21 cellular contexts compared by ENCODE assay signal in genomic region chr11:70206226-70206785, GRCh38. TPM values are rescaled to one million over a fixed set of nuclear protein-coding genes. Genes with fewer than 3 reads are reported as not detected.
A peak's percentile ranks its signal among the peaks of the same experiment; 100 is the strongest.
DNase-seq lines count a peak whose midpoint lies in the region; ATAC-seq and TF ChIP-seq lines count a peak whose summit lies in the region.
"Had no signal": no experiment of that assay in that cellular context is flagged by ENCODE, and none has a peak within 500 bp of the region (broad histone marks: within the 10 kb centered on the region; RNA-seq: fewer than 3 reads in every experiment).

No MANE protein-coding gene starts in this region.

- peaks cover 50% of the 10 kb centered on the region for H3K36me3 Mint-ChIP-seq in activated CD4-positive, alpha-beta T cell treated with anti-CD3 and anti-CD28 coated beads for 36 hours (ENCODE audit: low read depth)
- peaks cover 33% of the 10 kb centered on the region for H3K36me3 Mint-ChIP-seq in brain
- H3K36me3 Mint-ChIP-seq in neural crest cell (ENCODE audit: low read depth), result peaks cover 10% of the 10 kb centered on the region

- intact Hi-C loops in activated CD4-positive, alpha-beta T cell treated with anti-CD3 and anti-CD28 coated beads for 36 hours (cut with DNase I, micrococcal nuclease), result loop anchor here (10.0 kb wide), 2 partner anchors 158 to 1908 kb away; partner anchors contain the start of gene ANAPC15 (in 1 of the 2)

- peak overlapping the region; percentile 3 for H3K9ac ChIP-seq in HUES6 (ENCODE audit: low read length)

- H3K27ac ChIP-seq in HUES6 (ENCODE audit: low read depth, low read length) (no peak overlapping the region), tibial nerve (no peak overlapping the region)
- H3K27ac ChIP-seq: ascending aorta, C4-2B, transverse colon had no signal

- CTCF ChIA-PET in activated CD4-positive, alpha-beta T cell treated with anti-CD3 and anti-CD28 coated beads for 36 hours (lab: Charles Lee), result no interaction called here

- TF ChIP-seq EP300 in tibial nerve (IDR thresholded peaks at IDR 0.05), result no peak

- no peaks in the 10 kb centered on the region for H3K9me3 Mint-ChIP-seq in activated CD4-positive, alpha-beta T cell treated with anti-CD3 and anti-CD28 coated beads for 36 hours (ENCODE audit: low read depth)
- H3K9me3 Mint-ChIP-seq in brain (no peaks in the 10 kb centered on the region), neural crest cell (no peaks in the 10 kb centered on the region)

- ATAC-seq in activated CD4-positive, alpha-beta T cell treated with anti-CD3 and anti-CD28 coated beads for 36 hours, result no peak
- ATAC-seq in GM18870 (IDR thresholded peaks at IDR 0.05; ENCODE audit: unreplicated experiment), result no peak
- ATAC-seq: esophagus mucosa, sciatic nerve had no signal

- H3K27ac Mint-ChIP-seq in activated CD4-positive, alpha-beta T cell treated with anti-CD3 and anti-CD28 coated beads for 36 hours, result peak overlapping the region; percentile 99
- H3K27ac Mint-ChIP-seq in brain, result peak overlapping the region in 3 of 5 experiments; percentile 28 to 97 (median 64)
- H3K27ac Mint-ChIP-seq in neural crest cell (ENCODE audit: unreplicated experiment), result no peak overlapping the region

- TF ChIP-seq POLR2A in tibial nerve (IDR thresholded peaks at IDR 0.05), result no peak

- peaks cover 38% of the 10 kb centered on the region for H3K4me1 ChIP-seq in HUES6 (ENCODE audit: control insufficient read depth, insufficient read depth, low read length)
- peaks cover 0 to 37% (median 19%) of the 10 kb centered on the region in 4 donors for H3K4me1 ChIP-seq in tibial nerve

- no peak overlapping the region for H3K4me3 Mint-ChIP-seq in activated CD4-positive, alpha-beta T cell treated with anti-CD3 and anti-CD28 coated beads for 36 hours
- peak overlapping the region in 4 of 5 experiments; percentile 70 to 97 (median 96) for H3K4me3 Mint-ChIP-seq in brain
- H3K4me3 Mint-ChIP-seq in neural crest cell, result peak overlapping the region; percentile 96

- H3K4me3 ChIP-seq in HUES6 (ENCODE audit: low read depth, low read length) (no peak overlapping the region), tibial nerve (no peak overlapping the region)
- H3K4me3 ChIP-seq: ascending aorta, transverse colon had no signal

- peaks cover 59% of the 10 kb centered on the region for H3K4me1 Mint-ChIP-seq in activated CD4-positive, alpha-beta T cell treated with anti-CD3 and anti-CD28 coated beads for 36 hours
- H3K4me1 Mint-ChIP-seq in brain (peaks cover 37% of the 10 kb centered on the region), neural crest cell (peaks cover 33% of the 10 kb centered on the region)

- H3K27me3 Mint-ChIP-seq in activated CD4-positive, alpha-beta T cell treated with anti-CD3 and anti-CD28 coated beads for 36 hours, result no peaks in the 10 kb centered on the region
- peaks cover 3% of the 10 kb centered on the region for H3K27me3 Mint-ChIP-seq in brain
- H3K27me3 Mint-ChIP-seq in neural crest cell (ENCODE audit: low read depth), result peaks cover 3% of the 10 kb centered on the region

- POLR2A ChIA-PET in activated CD4-positive, alpha-beta T cell treated with anti-CD3 and anti-CD28 coated beads for 36 hours (lab: Charles Lee), result no interaction called here

- H3K27me3 ChIP-seq in HUES6 (ENCODE audit: control insufficient read depth, insufficient read depth, low read length) (no peaks in the 10 kb centered on the region), tibial nerve (no peaks in the 10 kb centered on the region)
- H3K27me3 ChIP-seq: ascending aorta, transverse colon had no signal

- peaks cover 37% of the 10 kb centered on the region for H3K36me3 ChIP-seq in HUES6 (ENCODE audit: control insufficient read depth, insufficient read depth, low read length)
- peaks cover 0 to 37% (median 7%) of the 10 kb centered on the region in 3 donors for H3K36me3 ChIP-seq in tibial nerve

- 91 to 97% methylated on average over 17 of the region's 17 CpGs for WGBS in tibial nerve, 2 donors

- H3K9me3 ChIP-seq in HUES6 (ENCODE audit: control insufficient read depth, insufficient read depth, low read depth, low read length) (no peaks in the 10 kb centered on the region), tibial nerve (no peaks in the 10 kb centered on the region)
- H3K9me3 ChIP-seq: ascending aorta, transverse colon had no signal

- DNase-seq in activated CD4-positive, alpha-beta T cell treated with anti-CD3 and anti-CD28 coated beads for 36 hours, result no peak
- no peak for DNase-seq in activated CD4-positive, alpha-beta T cell treated with anti-CD3 and anti-CD28 coated beads for 48 hours
- no peak for DNase-seq in neural crest cell (ENCODE audit: low read depth, low spot score)
- DNase-seq in tibial nerve (ENCODE audit: low spot score in 2 of 2), result no peak
- no peak for DNase-seq in glomerular visceral epithelial cell (ENCODE audit: extremely low spot score)
- DNase-seq: activated CD4-positive, CD25-positive, alpha-beta regulatory T cell; cortex of kidney; EL; NCI-H1048; NCI-H82; occipital lobe; stimulated activated CD4-positive, alpha-beta T cell treated with anti-CD3 and anti-CD28 coated beads, Interleukin-2, amount 100 ng/mL, for 48 hours; SW 1271; transverse colon had no signal

- TF ChIP-seq CTCF in brain (conservative IDR thresholded peaks at IDR 0.05) (no peak), neural crest cell (conservative IDR thresholded peaks at IDR 0.05) (no peak), tibial nerve (IDR thresholded peaks at IDR 0.05) (no peak)

RNA-seq across cellular contexts. Expression of gene FADD, which starts 3.2 kb away (rescaled TPM):
- total RNA-seq in activated CD4-positive, alpha-beta T cell treated with anti-CD3 and anti-CD28 coated beads for 36 hours, result 10 to 100 TPM; 23.5 to 32.4 TPM
- 17.8 TPM for polyA plus RNA-seq in brain (ENCODE audit: insufficient read depth, low read depth, low replicate concordance)
- 29.2 and 30.4 TPM in 2 replicates for total RNA-seq in neural crest cell
- total RNA-seq in tibial nerve, result 10 to 100 TPM; 23.9 to 34.5 (median 25.1) TPM
